15 cellular contexts compared by ENCODE assay signal in the genomic region with DNA sequence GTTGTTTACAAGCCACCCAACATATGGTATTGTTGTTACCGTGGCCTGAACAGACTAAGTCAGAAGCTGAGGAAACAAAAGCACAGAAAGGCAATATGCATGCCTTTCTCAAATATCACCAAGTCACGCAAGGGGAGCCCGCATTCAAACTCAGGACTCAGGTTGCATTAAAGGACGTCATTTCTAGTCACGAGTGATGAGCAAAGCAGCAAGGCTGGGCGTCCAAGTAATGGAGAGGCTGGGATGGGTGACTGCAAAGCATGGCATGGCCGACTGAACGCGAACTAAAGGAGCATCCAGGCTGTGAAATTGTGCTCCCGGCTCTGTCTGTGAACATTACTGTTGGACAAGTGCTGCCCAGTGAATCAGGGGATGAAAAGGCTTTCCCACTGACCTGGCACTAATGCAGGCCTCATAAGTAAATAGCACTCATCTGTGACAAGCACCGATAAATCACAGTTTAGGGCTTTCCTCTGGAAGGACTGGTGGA.
A peak's percentile ranks its signal among the peaks of the same experiment; 100 is the strongest.
DNase-seq lines count a peak whose midpoint lies in the region; ATAC-seq and TF ChIP-seq lines count a peak whose summit lies in the region.
"Had no signal": no experiment of that assay in that cellular context is flagged by ENCODE, and none has a peak within 500 bp of the region (broad histone marks: within the 10 kb centered on the region; RNA-seq: fewer than 3 reads in every experiment).

No MANE protein-coding gene starts in this region.

- intact Hi-C loops in ovary (cut with DNase I): no loop called here

- H3K36me3 Mint-ChIP-seq in activated naive CD4-positive, alpha-beta T cell treated with anti-CD3 and anti-CD28 coated beads, Interleukin-2, amount 50 U/mL, for 72 hours: no peaks in the 10 kb centered on the region
- H3K36me3 Mint-ChIP-seq: CD4-positive, CD25-positive, alpha-beta regulatory T cell; natural killer cell had no signal

- TF ChIP-seq CTCF in ovary (IDR thresholded peaks at IDR 0.05): no peak

- peaks cover 0 to 3% of the 10 kb centered on the region in 2 donors for H3K9me3 Mint-ChIP-seq in activated naive CD4-positive, alpha-beta T cell treated with anti-CD3 and anti-CD28 coated beads, Interleukin-2, amount 50 U/mL, for 72 hours
- H3K9me3 Mint-ChIP-seq: CD4-positive, CD25-positive, alpha-beta regulatory T cell; natural killer cell had no signal

- no peak for TF ChIP-seq EP300 in ovary (IDR thresholded peaks at IDR 0.05)

- peak; percentile 55 for DNase-seq in M059J (ENCODE audit: low read depth)
- DNase-seq in NCI-H345 (lab: John Stamatoyannopoulos, UW): peak; percentile 95
- DNase-seq in dedifferentiated amniotic fluid mesenchymal stem cell (ENCODE audit: extremely low spot score): peak; percentile 68
- peak; percentile 91 for DNase-seq in retina
- DNase-seq in activated naive CD4-positive, alpha-beta T cell treated with anti-CD3 and anti-CD28 coated beads, Interleukin-2, amount 50 U/mL, for 72 hours (ENCODE audit: low spot score in 2 of 2): no peak
- DNase-seq in SJCRH30: no peak
- no peak for DNase-seq in ovary
- no peak for DNase-seq in GM19238 (ENCODE audit: insufficient read length, low spot score)
- DNase-seq: activated gamma-delta T cell; CD4-positive, CD25-positive, alpha-beta regulatory T cell; natural killer cell; spleen; testis had no signal

- WGBS in ovary, 3 donors: 73 to 84% (median 77%) methylated on average over 11 of the region's 11 CpGs

- H3K27me3 ChIP-seq in SJCRH30 (no peaks in the 10 kb centered on the region), ovary (no peaks in the 10 kb centered on the region)
- H3K27me3 ChIP-seq: SJSA1, testis had no signal

- H3K27ac ChIP-seq in SJCRH30: no peak overlapping the region
- H3K27ac ChIP-seq in ovary: no peak overlapping the region
- H3K27ac ChIP-seq: SJSA1, spleen, testis had no signal

- no peak for ATAC-seq in activated naive CD4-positive, alpha-beta T cell treated with anti-CD3 and anti-CD28 coated beads, Interleukin-2, amount 50 U/mL, for 72 hours
- ATAC-seq: left lobe of liver, natural killer cell had no signal

- H3K4me3 ChIP-seq in SJCRH30: no peak overlapping the region
- H3K4me3 ChIP-seq in ovary: no peak overlapping the region
- H3K4me3 ChIP-seq: SJSA1, spleen, testis had no signal

- H3K27ac Mint-ChIP-seq in activated naive CD4-positive, alpha-beta T cell treated with anti-CD3 and anti-CD28 coated beads, Interleukin-2, amount 50 U/mL, for 72 hours: no peak overlapping the region
- H3K27ac Mint-ChIP-seq: CD4-positive, CD25-positive, alpha-beta regulatory T cell; natural killer cell had no signal

- H3K36me3 ChIP-seq in SJCRH30 (no peaks in the 10 kb centered on the region), ovary (no peaks in the 10 kb centered on the region)
- H3K36me3 ChIP-seq: SJSA1, spleen had no signal

- H3K9me3 ChIP-seq in SJCRH30 (replicated peaks) (no peaks in the 10 kb centered on the region), ovary (no peaks in the 10 kb centered on the region)
- H3K9me3 ChIP-seq: SJSA1, spleen, testis had no signal

- H3K4me1 ChIP-seq in SJCRH30 (no peaks in the 10 kb centered on the region), ovary (ENCODE audit: insufficient read depth) (no peaks in the 10 kb centered on the region)
- H3K4me1 ChIP-seq: spleen, testis had no signal

- TF ChIP-seq POLR2A in ovary (IDR thresholded peaks at IDR 0.05): no peak

Comparison
In these comparisons a context has a peak if more than half of its experiments do, and no peak if none do; other contexts are left out.
1. DNase-seq: peak in M059J (single experiment), NCI-H345 (single experiment), dedifferentiated amniotic fluid mesenchymal stem cell (single experiment) and retina (single experiment); none in activated naive CD4-positive, alpha-beta T cell treated with anti-CD3 and anti-CD28 coated beads, Interleukin-2, amount 50 U/mL, for 72 hours (0 of 2), SJCRH30 (0 of 2), ovary (0 of 5) and GM19238 (single experiment).